ENCODE assay signal across 10 cellular contexts in the genomic region with DNA sequence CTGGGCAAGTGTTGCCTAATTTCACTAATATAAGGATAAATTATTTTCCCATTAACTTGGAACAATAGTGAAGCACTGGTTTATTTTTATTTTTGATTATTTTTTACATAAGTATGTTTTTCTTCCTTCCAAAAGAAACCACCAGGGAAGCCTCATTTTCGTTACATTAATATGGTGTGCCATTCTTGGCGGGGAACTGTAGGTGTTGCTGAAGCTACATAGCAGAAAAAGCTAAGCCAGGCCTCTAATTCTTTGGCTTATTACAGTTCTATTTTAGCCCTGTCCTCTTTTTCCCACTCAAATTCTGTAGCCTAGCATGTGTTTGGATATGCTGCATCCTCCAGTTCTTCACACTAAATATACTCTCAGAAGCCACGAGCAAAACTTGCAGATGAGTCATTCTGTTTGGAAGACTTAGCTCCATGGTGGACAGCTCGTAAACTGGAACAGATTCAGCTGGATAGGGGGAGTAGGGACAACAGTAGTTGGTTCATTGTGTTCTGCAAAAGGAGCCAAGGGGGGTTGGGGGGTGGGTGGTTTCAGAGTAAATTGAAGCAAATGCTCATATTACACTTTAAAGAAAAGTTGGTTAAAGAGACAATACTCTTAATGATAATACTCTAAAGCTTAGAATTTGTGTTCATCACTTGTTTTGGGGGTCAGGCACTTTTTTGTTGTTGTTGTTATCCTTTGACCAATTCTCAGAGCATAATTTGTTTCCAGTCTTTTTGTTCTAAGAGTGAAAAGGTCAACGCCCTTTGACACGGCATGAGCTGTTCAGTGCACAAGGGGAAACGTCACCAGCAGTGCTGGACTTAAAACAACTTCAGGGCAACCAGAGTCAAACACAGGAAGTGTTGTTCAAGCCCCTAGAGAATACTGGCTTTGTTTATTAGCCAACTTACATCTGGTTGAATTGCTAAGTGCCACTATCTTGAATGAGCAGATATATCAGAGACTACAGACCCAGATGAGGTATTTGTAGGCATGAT.
DNase-seq lines count a peak whose midpoint lies in the region; ATAC-seq and TF ChIP-seq lines count a peak whose summit lies in the region.
"Had no signal": no experiment of that assay in that cellular context is flagged by ENCODE, and none has a peak within 500 bp of the region (broad histone marks: within the 10 kb centered on the region; RNA-seq: fewer than 3 reads in every experiment).

No MANE protein-coding gene starts in this region.

- ATAC-seq in GM18511 (IDR thresholded peaks at IDR 0.05; ENCODE audit: unreplicated experiment) (peak; percentile 75), HG03342 (IDR thresholded peaks at IDR 0.05; ENCODE audit: unreplicated experiment) (peak; percentile 84), GM21723 (IDR thresholded peaks at IDR 0.05; ENCODE audit: unreplicated experiment) (no peak)

- intact Hi-C loops in activated CD4-positive, alpha-beta memory T cell treated with anti-CD3 and anti-CD28 coated beads for 36 hours (cut with micrococcal nuclease): no loop called here

- CTCF ChIA-PET in activated CD4-positive, alpha-beta memory T cell treated with anti-CD3 and anti-CD28 coated beads for 36 hours (lab: Charles Lee): no interaction called here

- peaks cover 78% of the 10 kb centered on the region for H3K4me1 Mint-ChIP-seq in nephron progenitor cell
- H3K4me1 Mint-ChIP-seq in activated CD4-positive, alpha-beta memory T cell treated with anti-CD3 and anti-CD28 coated beads for 36 hours (ENCODE audit: low read depth): no peaks in the 10 kb centered on the region

- DNase-seq in choroid plexus epithelial cell (ENCODE audit: low read depth) (peak; percentile 1), nephron progenitor cell (peak; percentile 59), 8988T (no peak), NCI-H187 (lab: John Stamatoyannopoulos, UW) (no peak)
- DNase-seq in activated CD4-positive, alpha-beta memory T cell treated with anti-CD3 and anti-CD28 coated beads for 36 hours: no peak
- DNase-seq: cortex of kidney had no signal

- peaks cover 9% of the 10 kb centered on the region for H3K36me3 Mint-ChIP-seq in nephron progenitor cell (ENCODE audit: low read depth)
- no peaks in the 10 kb centered on the region for H3K36me3 Mint-ChIP-seq in activated CD4-positive, alpha-beta memory T cell treated with anti-CD3 and anti-CD28 coated beads for 36 hours

- H3K4me3 Mint-ChIP-seq in nephron progenitor cell: peak overlapping the region; percentile 21
- no peak overlapping the region for H3K4me3 Mint-ChIP-seq in activated CD4-positive, alpha-beta memory T cell treated with anti-CD3 and anti-CD28 coated beads for 36 hours

- POLR2A ChIA-PET in activated CD4-positive, alpha-beta memory T cell treated with anti-CD3 and anti-CD28 coated beads for 36 hours (lab: Charles Lee): no interaction called here

- peak overlapping the region; percentile 99 for H3K27ac Mint-ChIP-seq in nephron progenitor cell
- no peak overlapping the region for H3K27ac Mint-ChIP-seq in activated CD4-positive, alpha-beta memory T cell treated with anti-CD3 and anti-CD28 coated beads for 36 hours

- no peak for TF ChIP-seq CTCF in choroid plexus epithelial cell (conservative IDR thresholded peaks at IDR 0.05; ENCODE audit: low read depth, low read length)
- no peak for TF ChIP-seq CTCF in nephron progenitor cell (IDR thresholded peaks at IDR 0.05)

- H3K9me3 Mint-ChIP-seq in nephron progenitor cell: no peaks in the 10 kb centered on the region
- no peaks in the 10 kb centered on the region for H3K9me3 Mint-ChIP-seq in activated CD4-positive, alpha-beta memory T cell treated with anti-CD3 and anti-CD28 coated beads for 36 hours

- no peak overlapping the region for H3K4me3 ChIP-seq in choroid plexus epithelial cell (ENCODE audit: low read depth, low read length)
- H3K4me3 ChIP-seq: tibial artery had no signal

- no peaks in the 10 kb centered on the region for H3K27me3 Mint-ChIP-seq in nephron progenitor cell (ENCODE audit: low read depth, poor library complexity)
- no peaks in the 10 kb centered on the region for H3K27me3 Mint-ChIP-seq in activated CD4-positive, alpha-beta memory T cell treated with anti-CD3 and anti-CD28 coated beads for 36 hours

Comparison
In these comparisons a context has a peak if more than half of its experiments do, and no peak if none do; other contexts are left out.
1. DNase-seq: peak in choroid plexus epithelial cell (single experiment) and nephron progenitor cell (single experiment); none in 8988T (single experiment), activated CD4-positive, alpha-beta memory T cell treated with anti-CD3 and anti-CD28 coated beads for 36 hours (single experiment) and NCI-H187 (0 of 2).